ENCODE assay signal across 13 cellular contexts in genomic region chr7:82194011-82194410, GRCh38.
DNase-seq lines count a peak whose midpoint lies in the region; ATAC-seq and TF ChIP-seq lines count a peak whose summit lies in the region.
"Had no signal": no experiment of that assay in that cellular context is flagged by ENCODE, and none has a peak within 500 bp of the region (broad histone marks: within the 10 kb centered on the region; RNA-seq: fewer than 3 reads in every experiment).

No MANE protein-coding gene starts in this region.

- H3K9me3 ChIP-seq in PC-3 (ENCODE audit: low read length), result no peaks in the 10 kb centered on the region
- no peaks in the 10 kb centered on the region for H3K9me3 ChIP-seq in osteoblast (ENCODE audit: low read depth, low read length)
- H3K9me3 ChIP-seq in T-helper 17 cell (ENCODE audit: control insufficient read depth, low read length, poor library complexity, severe bottlenecking), result no peaks in the 10 kb centered on the region
- H3K9me3 ChIP-seq in WERI-Rb-1 (ENCODE audit: severe bottlenecking), result no peaks in the 10 kb centered on the region
- H3K9me3 ChIP-seq: testis had no signal

- H3K4me3 Mint-ChIP-seq in T-helper 17 cell, result no peak overlapping the region
- H3K4me3 Mint-ChIP-seq: activated naive CD4-positive, alpha-beta T cell treated with anti-CD3 and anti-CD28 coated beads, Interleukin-2, amount 50 U/mL, for 24 hours; T-helper 1 cell treated with Interleukin-12 subunit alpha and Interleukin-12 subunit beta and Interleukin-4 antibody, amounts not matched to agents 30 μg/mL and 1 μg/mL, for 36 hours had no signal

- no peak for TF ChIP-seq CTCF in PC-3 (conservative IDR thresholded peaks at IDR 0.05; ENCODE audit: low read depth, low read length)
- TF ChIP-seq CTCF in epithelial cell of proximal tubule (conservative IDR thresholded peaks at IDR 0.05; ENCODE audit: low read depth, low read length), result no peak
- no peak for TF ChIP-seq CTCF in osteoblast (IDR thresholded peaks at IDR 0.05; ENCODE audit: extremely low read depth, low read depth, low read length)
- no peak for TF ChIP-seq CTCF in WERI-Rb-1 (IDR thresholded peaks at IDR 0.05; ENCODE audit: low read depth, low read length)

- H4K20me1 ChIP-seq in PC-3 (ENCODE audit: low read length) (no peaks in the 10 kb centered on the region), osteoblast (ENCODE audit: insufficient read depth, low read length) (peaks cover 23% of the 10 kb centered on the region)

- H3K4me1 ChIP-seq in PC-3 (ENCODE audit: insufficient read depth, low read length), result no peaks in the 10 kb centered on the region
- H3K4me1 ChIP-seq in osteoblast (ENCODE audit: insufficient read depth, low read length), result peaks cover 24% of the 10 kb centered on the region
- H3K4me1 ChIP-seq: testis had no signal

- no TSS peak for BruUV-seq in PC-3 (replicated peaks; lab: Mats Ljungman, UMichigan)

- H3K27ac ChIP-seq in PC-3 (ENCODE audit: low read length) (no peak overlapping the region), osteoblast (ENCODE audit: low read depth, low read length) (peak overlapping the region; percentile 17), WERI-Rb-1 (no peak overlapping the region)
- H3K27ac ChIP-seq: testis had no signal

- no peaks in the 10 kb centered on the region for H3K36me3 Mint-ChIP-seq in T-helper 17 cell (ENCODE audit: low read depth)
- H3K36me3 Mint-ChIP-seq: activated naive CD4-positive, alpha-beta T cell treated with anti-CD3 and anti-CD28 coated beads, Interleukin-2, amount 50 U/mL, for 24 hours had no signal

- CTCF ChIA-PET in PC-3 (lab: Charles Lee), result no interaction called here

- H2AFZ ChIP-seq in PC-3 (ENCODE audit: low read length) (no peak overlapping the region), osteoblast (ENCODE audit: low read length) (no peak overlapping the region)

- no peaks in the 10 kb centered on the region for H3K36me3 ChIP-seq in PC-3 (ENCODE audit: low read depth, low read length)
- no peaks in the 10 kb centered on the region for H3K36me3 ChIP-seq in osteoblast (ENCODE audit: insufficient read depth, low read length)
- no peaks in the 10 kb centered on the region for H3K36me3 ChIP-seq in WERI-Rb-1

- H3K4me3 ChIP-seq in PC-3 (ENCODE audit: low read length) (no peak overlapping the region), epithelial cell of proximal tubule (ENCODE audit: low read depth, low read length) (no peak overlapping the region), osteoblast (ENCODE audit: insufficient read depth, low read length) (no peak overlapping the region), WERI-Rb-1 (ENCODE audit: low read depth, low read length) (no peak overlapping the region)
- H3K4me3 ChIP-seq: testis had no signal

- intact Hi-C loops in PC-3 (cut with micrococcal nuclease), result no loop called here

- H3K4me2 ChIP-seq in PC-3 (ENCODE audit: low read length) (no peak overlapping the region), osteoblast (ENCODE audit: insufficient read depth, low read length) (peak overlapping the region; percentile 50)

- no peaks in the 10 kb centered on the region for H3K9me2 ChIP-seq in PC-3 (replicated peaks; ENCODE audit: low read length)

- ATAC-seq in PC-3 (no peak), T-helper 17 cell (no peak)

- POLR2A ChIA-PET in PC-3 (lab: Charles Lee; ENCODE audit: unreplicated experiment), result no interaction called here

- H3K79me2 ChIP-seq in PC-3 (ENCODE audit: low read length) (no peaks in the 10 kb centered on the region), osteoblast (ENCODE audit: insufficient read depth, low read length) (peaks cover 8% of the 10 kb centered on the region)

- no peak overlapping the region for H3K9ac ChIP-seq in PC-3 (ENCODE audit: low read length)

- DNase-seq in GM03348 (ENCODE audit: low spot score) (peak; percentile 29), PC-3 (peak; percentile 22), epithelial cell of proximal tubule (ENCODE audit: low read depth) (peak; percentile 16), osteoblast (ENCODE audit: insufficient read length, low spot score, missing footprints) (no peak), OCI-M2 (lab: John Stamatoyannopoulos, UW; ENCODE audit: unreplicated experiment) (no peak), T-helper 17 cell (no peak), NCI-H524 (lab: John Stamatoyannopoulos, UW) (no peak), WERI-Rb-1 (no peak)
- DNase-seq: COR-L47, NCI-H1694 had no signal

- no peaks in the 10 kb centered on the region for H3F3A ChIP-seq in PC-3 (ENCODE audit: low read length, unreplicated experiment)

- H3K27ac Mint-ChIP-seq in T-helper 17 cell, result no peak overlapping the region
- H3K27ac Mint-ChIP-seq: activated naive CD4-positive, alpha-beta T cell treated with anti-CD3 and anti-CD28 coated beads, Interleukin-2, amount 50 U/mL, for 24 hours; T-helper 1 cell treated with Interleukin-12 subunit alpha and Interleukin-12 subunit beta and Interleukin-4 antibody, amounts not matched to agents 30 μg/mL and 1 μg/mL, for 36 hours had no signal

- H3K27me3 ChIP-seq in PC-3 (ENCODE audit: low read length) (peaks cover 27% of the 10 kb centered on the region), osteoblast (ENCODE audit: insufficient read depth, low read length) (no peaks in the 10 kb centered on the region), WERI-Rb-1 (ENCODE audit: insufficient read depth, low read depth, severe bottlenecking) (no peaks in the 10 kb centered on the region)
- H3K27me3 ChIP-seq: testis had no signal

- H3K4me1 Mint-ChIP-seq in T-helper 17 cell, result no peaks in the 10 kb centered on the region
- H3K4me1 Mint-ChIP-seq: activated naive CD4-positive, alpha-beta T cell treated with anti-CD3 and anti-CD28 coated beads, Interleukin-2, amount 50 U/mL, for 24 hours had no signal

- H3K27me3 Mint-ChIP-seq in T-helper 17 cell, result no peaks in the 10 kb centered on the region
- H3K27me3 Mint-ChIP-seq: activated naive CD4-positive, alpha-beta T cell treated with anti-CD3 and anti-CD28 coated beads, Interleukin-2, amount 50 U/mL, for 24 hours had no signal

Comparison
In these comparisons a context has a peak if more than half of its experiments do, and no peak if none do; other contexts are left out.
1. DNase-seq: peak in GM03348 (single experiment), PC-3 (single experiment) and epithelial cell of proximal tubule (single experiment); none in osteoblast (single experiment), OCI-M2 (single experiment), T-helper 17 cell (0 of 3), NCI-H524 (0 of 2) and WERI-Rb-1 (single experiment).